1 cellular context compared by ENCODE assay signal in genomic region chr11:2398664-2399355, GRCh38.
TF ChIP-seq lines count a peak whose summit lies in the region.

No MANE protein-coding gene starts in this region.

TF ChIP-seq in GM12878, 131 proteins besides CTCF, POLR2A, EP300 and RAD21:
- no peak for TF ChIP-seq SMC3 (IDR thresholded peaks at IDR 0.05; ENCODE audit: borderline replicate concordance, low read length)
- no peak for TF ChIP-seq NFIC (IDR thresholded peaks at IDR 0.05; ENCODE audit: low read depth, low read length)
- no peak for TF ChIP-seq PAX8 (IDR thresholded peaks at IDR 0.05)
- TF ChIP-seq BRCA1 (IDR thresholded peaks at IDR 0.05; ENCODE audit: low read depth, low read length): no peak
- no peak for TF ChIP-seq ESRRA (IDR thresholded peaks at IDR 0.05; ENCODE audit: low read length)
- TF ChIP-seq, protein P1, sequence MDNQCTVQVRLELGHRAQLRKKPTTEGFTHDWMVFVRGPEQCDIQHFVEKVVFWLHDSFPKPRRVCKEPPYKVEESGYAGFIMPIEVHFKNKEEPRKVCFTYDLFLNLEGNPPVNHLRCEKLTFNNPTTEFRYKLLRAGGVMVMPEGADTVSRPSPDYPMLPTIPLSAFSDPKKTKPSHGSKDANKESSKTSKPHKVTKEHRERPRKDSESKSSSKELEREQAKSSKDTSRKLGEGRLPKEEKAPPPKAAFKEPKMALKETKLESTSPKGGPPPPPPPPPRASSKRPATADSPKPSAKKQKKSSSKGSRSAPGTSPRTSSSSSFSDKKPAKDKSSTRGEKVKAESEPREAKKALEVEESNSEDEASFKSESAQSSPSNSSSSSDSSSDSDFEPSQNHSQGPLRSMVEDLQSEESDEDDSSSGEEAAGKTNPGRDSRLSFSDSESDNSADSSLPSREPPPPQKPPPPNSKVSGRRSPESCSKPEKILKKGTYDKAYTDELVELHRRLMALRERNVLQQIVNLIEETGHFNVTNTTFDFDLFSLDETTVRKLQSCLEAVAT (IDR thresholded peaks at IDR 0.05): no peak
- TF ChIP-seq E2F4 (IDR thresholded peaks at IDR 0.05; ENCODE audit: low read depth, low read length): no peak
- TF ChIP-seq HDAC2 (IDR thresholded peaks at IDR 0.05): no peak
- TF ChIP-seq SUZ12 (IDR thresholded peaks at IDR 0.05; ENCODE audit: unreplicated experiment): no peak
- no peak for TF ChIP-seq CHD4 (IDR thresholded peaks at IDR 0.05)
- TF ChIP-seq CHD2 (IDR thresholded peaks at IDR 0.05; ENCODE audit: borderline replicate concordance, low read depth, low read length): no peak
- TF ChIP-seq RFX5 (IDR thresholded peaks at IDR 0.05; ENCODE audit: low read depth, low read length): no peak
- no peak for TF ChIP-seq RCOR1 (conservative IDR thresholded peaks at IDR 0.05; ENCODE audit: low read depth, low read length)
- no peak for TF ChIP-seq SIX5 (IDR thresholded peaks at IDR 0.05; ENCODE audit: low read depth, low read length, severe bottlenecking)
- no peak for TF ChIP-seq TAF1 (IDR thresholded peaks at IDR 0.05; ENCODE audit: borderline replicate concordance, low read depth, low read length)
